Comparison of ENCODE assay signal across 11 cellular contexts in genomic region chr13:22801402-22802003, GRCh38.
A peak's percentile ranks its signal among the peaks of the same experiment; 100 is the strongest.
DNase-seq lines count a peak whose midpoint lies in the region; ATAC-seq, FAIRE-seq and TF ChIP-seq lines count a peak whose summit lies in the region.
"Had no signal": no experiment of that assay in that cellular context is flagged by ENCODE, and none has a peak within 500 bp of the region (broad histone marks: within the 10 kb centered on the region; RNA-seq: fewer than 3 reads in every experiment).

No MANE protein-coding gene starts in this region.

- H3K27me3 ChIP-seq in Loucy (ENCODE audit: insufficient read depth, low read length, poor library complexity, severe bottlenecking) (no peaks in the 10 kb centered on the region), K562 (ENCODE audit: control insufficient read depth in 2 of 2, insufficient read depth in 2 of 2, low read length in 2 of 2) (no peaks in the 10 kb centered on the region)
- H3K27me3 ChIP-seq: neutrophil had no signal

- H3K4me1 ChIP-seq in Loucy (ENCODE audit: insufficient read depth, low read length, poor library complexity, severe bottlenecking), result no peaks in the 10 kb centered on the region
- no peaks in the 10 kb centered on the region; a peak in 1 of 5 replicates for H3K4me1 ChIP-seq in K562 (replicated peaks in 1 of 2; ENCODE audit: control insufficient read depth in 2 of 2, insufficient read depth in 2 of 2, low read length in 2 of 2)

- TF ChIP-seq RAD21 in K562 (CRISPR knock-in tag; conservative IDR thresholded peaks at IDR 0.05 in 1 of 2, IDR thresholded peaks at IDR 0.05 in 1 of 2), result peak; percentile 70 to 80

- no peak overlapping the region for H3K4me3 ChIP-seq in Loucy (ENCODE audit: low read length, poor library complexity, severe bottlenecking)
- no peak overlapping the region for H3K4me3 ChIP-seq in K562

- H3K9me3 Mint-ChIP-seq in mesothelial cell of epicardium, result peaks cover 20% of the 10 kb centered on the region
- H3K9me3 Mint-ChIP-seq in activated T-cell treated with anti-CD3 and anti-CD28 coated beads, Interleukin-2, amount 50 U/mL, for 24 hours, result peaks cover 2% of the 10 kb centered on the region

- intact Hi-C loops in K562 (cut with micrococcal nuclease), result loop anchor here (1.0 to 10.0 kb wide), 4 partner anchors 63 to 376 kb away; no protein-coding TSS in a partner anchor

- H3K4me3 Mint-ChIP-seq in mesothelial cell of epicardium, result no peak overlapping the region
- H3K4me3 Mint-ChIP-seq in activated T-cell treated with anti-CD3 and anti-CD28 coated beads, Interleukin-2, amount 50 U/mL, for 24 hours, result no peak overlapping the region

- in situ Hi-C loops in K562 (cut with MboI), result loop anchor here (10.0 kb wide), 2 partner anchors 223 to 283 kb away; no protein-coding TSS in a partner anchor

- no peak overlapping the region for H3K27ac Mint-ChIP-seq in mesothelial cell of epicardium
- H3K27ac Mint-ChIP-seq in activated T-cell treated with anti-CD3 and anti-CD28 coated beads, Interleukin-2, amount 50 U/mL, for 24 hours, result no peak overlapping the region

- DNase-seq in D721Med (ENCODE audit: insufficient read length, low spot score) (no peak), K562 (ENCODE audit: extremely low read depth in 1 of 4, low spot score in 3 of 4) (peak in 1 of 4 experiments; percentile 30), mesothelial cell of epicardium (ENCODE audit: low spot score in 2 of 2, unreplicated experiment in 2 of 2) (no peak), H54 (ENCODE audit: insufficient read length, low spot score) (no peak)
- DNase-seq in stimulated activated CD4-positive, alpha-beta T cell treated with anti-CD3 and anti-CD28 coated beads, Interleukin-2, amount 100 ng/mL, for 24 hours, result no peak
- DNase-seq in activated T-cell treated with anti-CD3 and anti-CD28 coated beads, Interleukin-2, amount 50 U/mL, for 24 hours, result no peak
- DNase-seq: NCI-H1694 had no signal

- H3K9me1 ChIP-seq in K562 (ENCODE audit: control insufficient read depth, insufficient read depth, low read length), result no peaks in the 10 kb centered on the region

- FAIRE-seq in D721Med (lab: Jason Lieb, UNC), result no peak
- peak; percentile 55 for FAIRE-seq in K562 (lab: Jason Lieb, UNC)
- no peak for FAIRE-seq in H54 (lab: Jason Lieb, UNC)
- FAIRE-seq: G401.6 had no signal

- H3K4me2 ChIP-seq in Loucy (ENCODE audit: low read depth, low read length, poor library complexity, severe bottlenecking) (no peak overlapping the region), K562 (ENCODE audit: insufficient read depth, low read length) (no peak overlapping the region)

- H3K27me3 Mint-ChIP-seq in mesothelial cell of epicardium (ENCODE audit: low read depth), result no peaks in the 10 kb centered on the region
- peaks cover 19% of the 10 kb centered on the region for H3K27me3 Mint-ChIP-seq in activated T-cell treated with anti-CD3 and anti-CD28 coated beads, Interleukin-2, amount 50 U/mL, for 24 hours

- TF ChIP-seq POLR2A in K562 (conservative IDR thresholded peaks at IDR 0.05), result no peak
- TF ChIP-seq POLR2A in H54 (IDR thresholded peaks at IDR 0.05; ENCODE audit: low read depth, low read length), result no peak

- CTCF ChIA-PET in K562 (lab: Yijun Ruan, JAX; ENCODE audit: low intra/inter-chr PET ratio), result interaction anchor here (0.7 to 1.4 kb wide), 3 partner anchors 218 to 374 kb away, joined by 3 to 7 read pairs (median 4); no protein-coding TSS in a partner anchor

- H2AFZ ChIP-seq in Loucy (ENCODE audit: low read length) (no peak overlapping the region), K562 (ENCODE audit: low read depth, low read length) (peak overlapping the region; percentile 49; the same call in 1 of the 2 replicates)

- TF ChIP-seq EP300 in K562 (IDR thresholded peaks at IDR 0.05; ENCODE audit: low read length), result no peak

- ATAC-seq in K562, result no peak
- ATAC-seq in GM21515 (IDR thresholded peaks at IDR 0.05; ENCODE audit: unreplicated experiment), result no peak

- 0% methylated on average over 3 of the region's 3 CpGs for WGBS in K562 (ENCODE audit: insufficient coverage, low coverage, missing lambda C conversion rate)

- peaks cover 7% of the 10 kb centered on the region for H3K36me3 Mint-ChIP-seq in mesothelial cell of epicardium
- H3K36me3 Mint-ChIP-seq in activated T-cell treated with anti-CD3 and anti-CD28 coated beads, Interleukin-2, amount 50 U/mL, for 24 hours (ENCODE audit: low read depth), result no peaks in the 10 kb centered on the region

- H3K9me3 ChIP-seq in Loucy (ENCODE audit: insufficient read depth, low read depth, low read length), result no peaks in the 10 kb centered on the region
- no peaks in the 10 kb centered on the region for H3K9me3 ChIP-seq in K562 (replicated peaks; ENCODE audit: control insufficient read depth, insufficient read depth, low read depth, low read length)
- H3K9me3 ChIP-seq: neutrophil had no signal

- peaks cover 6% of the 10 kb centered on the region for H3K4me1 Mint-ChIP-seq in mesothelial cell of epicardium
- no peaks in the 10 kb centered on the region for H3K4me1 Mint-ChIP-seq in activated T-cell treated with anti-CD3 and anti-CD28 coated beads, Interleukin-2, amount 50 U/mL, for 24 hours (ENCODE audit: low read depth)

- no peaks in the 10 kb centered on the region for H3K36me3 ChIP-seq in Loucy (ENCODE audit: insufficient read depth, low read length)
- H3K36me3 ChIP-seq in K562 (ENCODE audit: control insufficient read depth, insufficient read depth, low read length), result no peaks in the 10 kb centered on the region
- H3K36me3 ChIP-seq: neutrophil had no signal

- H3K9ac ChIP-seq in Loucy (ENCODE audit: low read depth, low read length, poor library complexity, severe bottlenecking) (no peak overlapping the region), K562 (ENCODE audit: insufficient read depth in 1 of 2, low read depth in 2 of 2, low read length in 2 of 2) (no peak overlapping the region)

- no peaks in the 10 kb centered on the region for H3F3A ChIP-seq in Loucy (ENCODE audit: low read depth)

- H3K79me2 ChIP-seq in Loucy (ENCODE audit: insufficient read depth, low read length), result no peaks in the 10 kb centered on the region
- H3K79me2 ChIP-seq in K562 (ENCODE audit: control insufficient read depth, insufficient read depth, low read length), result no peaks in the 10 kb centered on the region

- H3K27ac ChIP-seq in K562 (ENCODE audit: extremely low read depth, low read depth, low read length), result no peak overlapping the region
- H3K27ac ChIP-seq: neutrophil had no signal

- no TSS peak for BruUV-seq in K562 (replicated peaks; lab: Mats Ljungman, UMichigan)

- H4K20me1 ChIP-seq in Loucy (ENCODE audit: insufficient read depth, low read length, poor library complexity, severe bottlenecking), result no peaks in the 10 kb centered on the region
- no peaks in the 10 kb centered on the region for H4K20me1 ChIP-seq in K562 (replicated peaks; ENCODE audit: control insufficient read depth, insufficient read depth, low read length)

- POLR2A ChIA-PET in K562 (lab: Yijun Ruan, JAX), result interaction anchor here (0.6 kb wide), 1 partner anchor 373 kb away, joined by 3 read pairs; no protein-coding TSS in a partner anchor

- peak; percentile 56 for TF ChIP-seq CTCF in D721Med (IDR thresholded peaks at IDR 0.05; ENCODE audit: insufficient read depth, missing control alignments)
- TF ChIP-seq CTCF in Loucy (conservative IDR thresholded peaks at IDR 0.05; ENCODE audit: low read length), result peak; percentile 48
- TF ChIP-seq CTCF in K562 (IDR thresholded peaks at IDR 0.05 in 2 of 3, conservative IDR thresholded peaks at IDR 0.05 in 1 of 3; ENCODE audit: insufficient read depth in 2 of 3, low read depth in 1 of 3, low read length in 3 of 3), result peak; percentile 19 to 63 (median 32); a peak in 3 of 6 replicates
- peak; percentile 41 for TF ChIP-seq CTCF in mesothelial cell of epicardium (IDR thresholded peaks at IDR 0.05; ENCODE audit: unreplicated experiment)

- H3K9me2 ChIP-seq in Loucy (replicated peaks; ENCODE audit: low read depth, low read length), result no peaks in the 10 kb centered on the region

TF ChIP-seq in K562, 482 proteins besides CTCF, POLR2A, EP300 and RAD21 (continues in another document):
- no peak for TF ChIP-seq GABPA (tag; conservative IDR thresholded peaks at IDR 0.05; ENCODE audit: low read depth)
- TF ChIP-seq CUX1 (CRISPR knock-in tag; IDR thresholded peaks at IDR 0.05), result no peak
- peak; percentile 5 for TF ChIP-seq MEIS2 (IDR thresholded peaks at IDR 0.05; ENCODE audit: partially characterized antibody)
